1 cellular context compared by ENCODE assay signal in the genomic region with DNA sequence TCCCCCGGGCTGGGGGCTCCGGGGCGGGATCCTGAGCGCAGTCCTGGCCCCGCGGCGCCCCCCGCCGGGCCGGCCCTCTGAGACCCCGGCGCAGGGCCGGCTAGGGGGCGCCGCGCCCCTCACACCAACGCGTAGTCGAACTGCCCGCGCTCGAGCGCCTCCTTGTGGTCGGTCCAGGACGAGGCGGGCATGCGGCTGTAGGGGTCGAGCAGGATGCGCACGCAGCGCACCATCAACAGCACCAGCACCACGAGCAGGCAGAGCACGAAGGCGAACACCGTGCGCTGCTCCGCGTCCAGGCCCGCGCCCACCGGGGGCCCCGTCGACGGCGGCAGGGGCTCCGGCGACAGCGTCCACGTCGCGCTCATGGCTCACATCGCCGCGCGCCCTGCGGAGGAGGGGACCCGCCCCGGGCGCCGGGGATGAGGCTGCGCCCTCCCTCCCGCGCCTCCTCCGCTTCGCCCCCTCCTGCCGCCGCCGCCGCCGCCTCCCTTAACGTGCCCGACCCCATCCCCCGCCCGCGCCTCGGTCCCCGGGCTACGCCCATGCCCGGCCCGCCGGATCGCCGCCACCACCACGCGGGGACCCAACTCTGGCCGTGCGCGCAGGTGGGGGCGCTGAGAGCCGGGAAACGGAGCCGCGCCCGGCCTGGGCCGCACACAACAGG.
TF ChIP-seq lines count a peak whose summit lies in the region.

No MANE protein-coding gene starts in this region.

TF ChIP-seq in Ishikawa, 13 proteins besides CTCF, POLR2A, EP300 and RAD21 (continued from another document):
- peak; percentile 58; the same call in 1 of the 2 replicates for TF ChIP-seq EGR1 (IDR thresholded peaks at IDR 0.05)
- TF ChIP-seq, protein P1, sequence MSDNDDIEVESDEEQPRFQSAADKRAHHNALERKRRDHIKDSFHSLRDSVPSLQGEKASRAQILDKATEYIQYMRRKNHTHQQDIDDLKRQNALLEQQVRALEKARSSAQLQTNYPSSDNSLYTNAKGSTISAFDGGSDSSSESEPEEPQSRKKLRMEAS (IDR thresholded peaks at IDR 0.05) = peak; percentile 99
- no peak for TF ChIP-seq TCF12 (IDR thresholded peaks at IDR 0.05; ENCODE audit: low read depth)
- no peak for TF ChIP-seq TEAD4 (IDR thresholded peaks at IDR 0.05)
